ENCODE assay signal across 16 cellular contexts in genomic region chr1:117290855-117291254, GRCh38.
DNase-seq lines count a peak whose midpoint lies in the region; TF ChIP-seq lines count a peak whose summit lies in the region.
"Had no signal": no experiment of that assay in that cellular context is flagged by ENCODE, and none has a peak within 500 bp of the region (broad histone marks: within the 10 kb centered on the region; RNA-seq: fewer than 3 reads in every experiment).

No MANE protein-coding gene starts in this region.

- H3K4me3 ChIP-seq in breast epithelium (no peak overlapping the region), esophagus muscularis mucosa (no peak overlapping the region)

- H3K4me1 ChIP-seq in breast epithelium, result no peaks in the 10 kb centered on the region
- no peaks in the 10 kb centered on the region for H3K4me1 ChIP-seq in esophagus muscularis mucosa

- TF ChIP-seq CTCF in MCF 10A (IDR thresholded peaks at IDR 0.05; ENCODE audit: unreplicated experiment) (no peak), breast epithelium (IDR thresholded peaks at IDR 0.05) (no peak), RWPE1 (conservative IDR thresholded peaks at IDR 0.05; ENCODE audit: low read depth) (no peak), esophagus muscularis mucosa (IDR thresholded peaks at IDR 0.05) (no peak)

- CTCF ChIA-PET in MCF 10A (lab: Yijun Ruan, JAX) (interaction anchor here (0.6 to 1.3 kb wide), 7 partner anchors 10 to 467 kb away, joined by 3 to 6 read pairs (median 4); no protein-coding TSS in a partner anchor), RWPE1 (lab: Yijun Ruan, JAX) (interaction anchor here (2.3 kb wide), 1 partner anchor 223 kb away, joined by 8 read pairs; no protein-coding TSS in a partner anchor)

- peaks cover 4% of the 10 kb centered on the region for H3K4me1 Mint-ChIP-seq in MCF 10A (ENCODE audit: insufficient read depth, unreplicated experiment)

- H3K27ac Mint-ChIP-seq in MCF 10A (ENCODE audit: low read depth, unreplicated experiment), result no peak overlapping the region

- H3K9me3 ChIP-seq in breast epithelium (no peaks in the 10 kb centered on the region), esophagus muscularis mucosa (no peaks in the 10 kb centered on the region)

- H3K36me3 Mint-ChIP-seq in MCF 10A (ENCODE audit: insufficient read depth, unreplicated experiment), result no peaks in the 10 kb centered on the region

- peak; percentile 52 for DNase-seq in MCF 10A (ENCODE audit: unreplicated experiment)
- no peak for DNase-seq in breast epithelium (ENCODE audit: low spot score in 2 of 2)
- peak; percentile 11 for DNase-seq in RWPE1 (ENCODE audit: low spot score)
- peak; percentile 10 for DNase-seq in fibroblast of gingiva (ENCODE audit: low read depth)
- no peak for DNase-seq in activated CD4-positive, alpha-beta T cell treated with anti-CD3 and anti-CD28 coated beads for 1 hour
- no peak for DNase-seq in esophagus muscularis mucosa (ENCODE audit: extremely low spot score)
- DNase-seq in germinal center (ENCODE audit: low spot score), result no peak
- DNase-seq in NCI-H510A (lab: John Stamatoyannopoulos, UW), result no peak
- DNase-seq: 8988T, Calu3, DMS79, GDM1, NCI-H1092, NCI-H345, NCI-H748 treated with DMSO at 0.1 percent for 48 hours, SHP77 had no signal

- H3K27me3 ChIP-seq in breast epithelium (no peaks in the 10 kb centered on the region), esophagus muscularis mucosa (no peaks in the 10 kb centered on the region)

- H3K36me3 ChIP-seq in breast epithelium (no peaks in the 10 kb centered on the region), esophagus muscularis mucosa (no peaks in the 10 kb centered on the region)

- POLR2A ChIA-PET in MCF 10A (lab: Yijun Ruan, JAX) (interaction anchor here (0.8 to 2.3 kb wide), 4 partner anchors 16 to 231 kb away, joined by 3 to 13 read pairs (median 5); partner anchors contain the start of genes MAN1A2, TTF2 and VTCN1), RWPE1 (lab: Yijun Ruan, JAX; ENCODE audit: low non-redundant PET) (no interaction called here)

- intact Hi-C loops in MCF 10A (cut with micrococcal nuclease), result no loop called here
- intact Hi-C loops in breast epithelium (cut with DNase I; ENCODE audit: low total_unique reads), result no loop called here
- intact Hi-C loops in esophagus muscularis mucosa (cut with DNase I), result no loop called here

- BruUV-seq in MCF 10A (replicated peaks; lab: Mats Ljungman, UMichigan), result no TSS peak

- H3K9me3 Mint-ChIP-seq in MCF 10A (ENCODE audit: unreplicated experiment), result no peaks in the 10 kb centered on the region

- TF ChIP-seq POLR2A in breast epithelium (IDR thresholded peaks at IDR 0.05) (no peak), esophagus muscularis mucosa (IDR thresholded peaks at IDR 0.05; ENCODE audit: low read depth) (no peak)

- no peak for TF ChIP-seq EP300 in esophagus muscularis mucosa (IDR thresholded peaks at IDR 0.05)

- H3K4me3 Mint-ChIP-seq in MCF 10A (ENCODE audit: unreplicated experiment), result no peak overlapping the region

- H3K27ac ChIP-seq in breast epithelium (no peak overlapping the region), RWPE1 (no peak overlapping the region), esophagus muscularis mucosa (replicated peaks in 1 of 4) (no peak overlapping the region)

- no peaks in the 10 kb centered on the region for H3K27me3 Mint-ChIP-seq in MCF 10A (ENCODE audit: insufficient read depth, unreplicated experiment)

Comparison
In these comparisons a context has a peak if more than half of its experiments do, and no peak if none do; other contexts are left out.
1. DNase-seq: peak in MCF 10A (single experiment), RWPE1 (single experiment) and fibroblast of gingiva (single experiment); none in breast epithelium (0 of 2), activated CD4-positive, alpha-beta T cell treated with anti-CD3 and anti-CD28 coated beads for 1 hour (single experiment), esophagus muscularis mucosa (single experiment), germinal center (single experiment) and NCI-H510A (single experiment).